32 cellular contexts compared by ENCODE assay signal in the genomic region with DNA sequence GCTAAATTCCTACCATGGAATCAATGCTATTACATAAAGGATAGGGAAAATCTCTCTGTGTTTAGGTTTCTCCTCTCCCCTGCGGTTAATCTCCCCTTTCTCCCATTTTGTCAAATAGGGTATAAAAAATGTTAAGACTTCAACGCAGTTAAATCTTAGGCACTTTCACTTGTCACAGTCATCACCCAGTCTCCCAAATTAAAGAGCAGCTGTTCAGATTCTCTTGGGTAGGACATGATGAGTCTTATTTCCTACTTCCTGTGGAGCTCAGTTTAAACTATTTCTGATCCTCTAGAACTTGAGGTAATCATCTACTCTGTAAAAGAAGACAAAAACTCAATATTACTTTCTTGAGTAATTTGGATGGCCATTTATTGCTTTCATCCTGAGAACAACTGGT. TPM values are rescaled to one million over a fixed set of nuclear protein-coding genes. Genes with fewer than 3 reads are reported as not detected.
DNase-seq lines count a peak whose midpoint lies in the region; ATAC-seq, FAIRE-seq and TF ChIP-seq lines count a peak whose summit lies in the region.
"Had no signal": no experiment of that assay in that cellular context is flagged by ENCODE, and none has a peak within 500 bp of the region (broad histone marks: within the 10 kb centered on the region; RNA-seq: fewer than 3 reads in every experiment).

No MANE protein-coding gene starts in this region.

- H3K4me1 ChIP-seq in endothelial cell of umbilical vein (ENCODE audit: control insufficient read depth, extremely low read depth, insufficient read depth, low read length) (peaks cover 8% of the 10 kb centered on the region), prostate gland (replicated peaks) (no peaks in the 10 kb centered on the region)
- H3K4me1 ChIP-seq: esophagus squamous epithelium, gastrocnemius medialis, HAP-1, stomach, tibial nerve had no signal

- no peak overlapping the region for H3K4me2 ChIP-seq in endothelial cell of umbilical vein (ENCODE audit: insufficient read depth, low read length)
- H3K4me2 ChIP-seq: hepatocyte had no signal

- POLR2A ChIA-PET in endothelial cell of umbilical vein (lab: Charles Lee) = no interaction called here

- TF ChIP-seq POLR2A in endothelial cell of umbilical vein (IDR thresholded peaks at IDR 0.05; ENCODE audit: low read depth, low read length) (no peak), prostate gland (IDR thresholded peaks at IDR 0.05) (no peak)

- no peaks in the 10 kb centered on the region for H3K27me3 Mint-ChIP-seq in activated T-cell treated with anti-CD3 and anti-CD28 coated beads, Interleukin-2, amount 50 U/mL, for 72 hours (ENCODE audit: low read depth)
- no peaks in the 10 kb centered on the region for H3K27me3 Mint-ChIP-seq in activated T-cell treated with anti-CD3 and anti-CD28 coated beads, Interleukin-2, amount 50 U/mL, for 4 hours (ENCODE audit: low read depth)
- H3K27me3 Mint-ChIP-seq: activated CD4-positive, alpha-beta memory T cell treated with anti-CD3 and anti-CD28 coated beads, Interleukin-2, amount 10 ng/mL, durations not matched to agents 7 days and 5 days; activated naive CD8-positive, alpha-beta T cell; B cell had no signal

- no peaks in the 10 kb centered on the region for H3K27me3 ChIP-seq in endothelial cell of umbilical vein (ENCODE audit: control insufficient read depth in 2 of 2, insufficient read depth in 2 of 2, low read length in 2 of 2)
- no peaks in the 10 kb centered on the region for H3K27me3 ChIP-seq in prostate gland (replicated peaks; ENCODE audit: insufficient read depth)
- H3K27me3 ChIP-seq: esophagus squamous epithelium, gastrocnemius medialis, hepatocyte, left lung, stomach, tibial nerve had no signal

- intact Hi-C loops in endothelial cell of umbilical vein (cut with micrococcal nuclease) = no loop called here
- intact Hi-C loops in prostate gland (cut with DNase I) = no loop called here

- no peak for ATAC-seq in activated T-cell treated with anti-CD3 and anti-CD28 coated beads, Interleukin-2, amount 50 U/mL, for 72 hours (replicated peaks in 1 of 2)
- ATAC-seq in activated T-cell treated with anti-CD3 and anti-CD28 coated beads, Interleukin-2, amount 50 U/mL, for 4 hours = no peak
- ATAC-seq in stimulated activated effector memory CD8-positive, alpha-beta T cell treated with anti-CD3 and anti-CD28 coated beads, Interleukin-12 subunit alpha, Interleukin-12 subunit beta, amount 100 ng/mL, for 72 hours = no peak
- no peak for ATAC-seq in GM18520 (IDR thresholded peaks at IDR 0.05; ENCODE audit: unreplicated experiment)
- ATAC-seq: activated CD4-positive, CD25-positive, alpha-beta regulatory T cell treated with anti-CD3 and anti-CD28 coated beads, Interleukin-2, amount 50 U/mL, for 24 hours; gastrocnemius medialis; left lung had no signal

- H3K27ac ChIP-seq in endothelial cell of umbilical vein (ENCODE audit: insufficient read depth, low read depth, low read length) = no peak overlapping the region
- no peak overlapping the region for H3K27ac ChIP-seq in prostate gland
- H3K27ac ChIP-seq: esophagus squamous epithelium, gastrocnemius medialis, hepatocyte, left lung, skin epidermis, stomach, tibial nerve had no signal

- peak overlapping the region; percentile 54 for H3K27ac Mint-ChIP-seq in activated T-cell treated with anti-CD3 and anti-CD28 coated beads, Interleukin-2, amount 50 U/mL, for 72 hours
- peak overlapping the region; percentile 20 for H3K27ac Mint-ChIP-seq in stimulated activated effector memory CD8-positive, alpha-beta T cell treated with anti-CD3 and anti-CD28 coated beads, Interleukin-12 subunit alpha, Interleukin-12 subunit beta, amount 100 ng/mL, for 72 hours
- H3K27ac Mint-ChIP-seq: activated CD4-positive, alpha-beta memory T cell treated with anti-CD3 and anti-CD28 coated beads, Interleukin-2, amount 10 ng/mL, durations not matched to agents 7 days and 5 days; activated naive CD8-positive, alpha-beta T cell; activated T-helper 2 cell treated with anti-CD3 and anti-CD28 coated beads, Interferon-gamma antibody, Interleukin-2, Interleukin-4, amounts not matched to agents 10 μg/mL and 5 μg/mL and 100 μg/mL, durations not matched to agents 14 hours and 24 hours and 36 hours; B cell; endodermal cell had no signal

- BruUV-seq in endothelial cell of umbilical vein (replicated peaks; lab: Mats Ljungman, UMichigan) = no TSS peak

- no peak for TF ChIP-seq CTCF in endothelial cell of umbilical vein (IDR thresholded peaks at IDR 0.05; ENCODE audit: extremely low read depth in 1 of 2, insufficient read depth in 1 of 2, low read depth in 1 of 2, low read length in 2 of 2)
- no peak for TF ChIP-seq CTCF in prostate gland (IDR thresholded peaks at IDR 0.05)

- H3K4me3 Mint-ChIP-seq in activated T-cell treated with anti-CD3 and anti-CD28 coated beads, Interleukin-2, amount 50 U/mL, for 72 hours = no peak overlapping the region
- no peak overlapping the region for H3K4me3 Mint-ChIP-seq in activated T-cell treated with anti-CD3 and anti-CD28 coated beads, Interleukin-2, amount 50 U/mL, for 4 hours
- no peak overlapping the region for H3K4me3 Mint-ChIP-seq in stimulated activated effector memory CD8-positive, alpha-beta T cell treated with anti-CD3 and anti-CD28 coated beads, Interleukin-12 subunit alpha, Interleukin-12 subunit beta, amount 100 ng/mL, for 72 hours
- H3K4me3 Mint-ChIP-seq: activated CD4-positive, alpha-beta memory T cell treated with anti-CD3 and anti-CD28 coated beads, Interleukin-2, amount 10 ng/mL, durations not matched to agents 7 days and 5 days; activated naive CD8-positive, alpha-beta T cell; B cell; endodermal cell had no signal

- H4K20me1 ChIP-seq in endothelial cell of umbilical vein (replicated peaks; ENCODE audit: control insufficient read depth, extremely low read depth, insufficient read depth, low read length) = no peaks in the 10 kb centered on the region

- WGBS in prostate gland = 88% methylated on average over 2 of the region's 2 CpGs

- H3K36me3 ChIP-seq in endothelial cell of umbilical vein (ENCODE audit: control insufficient read depth in 2 of 2, extremely low read depth in 1 of 2, insufficient read depth in 2 of 2, low read length in 2 of 2) = no peaks in the 10 kb centered on the region
- no peaks in the 10 kb centered on the region for H3K36me3 ChIP-seq in prostate gland
- H3K36me3 ChIP-seq: gastrocnemius medialis, HAP-1, left lung had no signal

- H3K36me3 Mint-ChIP-seq in activated T-cell treated with anti-CD3 and anti-CD28 coated beads, Interleukin-2, amount 50 U/mL, for 72 hours (ENCODE audit: insufficient read depth in 2 of 2) = no peaks in the 10 kb centered on the region
- peaks cover 2% of the 10 kb centered on the region for H3K36me3 Mint-ChIP-seq in activated T-cell treated with anti-CD3 and anti-CD28 coated beads, Interleukin-2, amount 50 U/mL, for 4 hours (ENCODE audit: insufficient read depth)
- H3K36me3 Mint-ChIP-seq in stimulated activated effector memory CD8-positive, alpha-beta T cell treated with anti-CD3 and anti-CD28 coated beads, Interleukin-12 subunit alpha, Interleukin-12 subunit beta, amount 100 ng/mL, for 72 hours = peaks cover 6% of the 10 kb centered on the region

- no peaks in the 10 kb centered on the region for H3K79me2 ChIP-seq in endothelial cell of umbilical vein (ENCODE audit: control insufficient read depth, insufficient read depth, low read length)
- H3K79me2 ChIP-seq: hepatocyte had no signal

- no peaks in the 10 kb centered on the region for H3K9me1 ChIP-seq in endothelial cell of umbilical vein (replicated peaks; ENCODE audit: control insufficient read depth, extremely low read depth, insufficient read depth, low read length)

- H3K4me3 ChIP-seq in endothelial cell of umbilical vein (replicated peaks in 1 of 3; ENCODE audit: insufficient read depth in 1 of 3, low read depth in 1 of 3, low read length in 3 of 3) = no peak overlapping the region
- H3K4me3 ChIP-seq in prostate gland = no peak overlapping the region
- H3K4me3 ChIP-seq: esophagus squamous epithelium, gastrocnemius medialis, HAP-1, hepatocyte, left lung, skin epidermis, stomach, tibial nerve had no signal

- peak overlapping the region; percentile 45 for H2AFZ ChIP-seq in endothelial cell of umbilical vein (ENCODE audit: low read depth, low read length)
- H2AFZ ChIP-seq: hepatocyte had no signal

- CTCF ChIA-PET in endothelial cell of umbilical vein (lab: Charles Lee) = interaction anchor here (0.9 to 1.4 kb wide), 2 partner anchors 39 to 139 kb away, joined by 3 to 4 read pairs; no protein-coding TSS in a partner anchor

- H3K9me3 Mint-ChIP-seq in activated T-cell treated with anti-CD3 and anti-CD28 coated beads, Interleukin-2, amount 50 U/mL, for 72 hours = no peaks in the 10 kb centered on the region
- H3K9me3 Mint-ChIP-seq in activated T-cell treated with anti-CD3 and anti-CD28 coated beads, Interleukin-2, amount 50 U/mL, for 4 hours = no peaks in the 10 kb centered on the region
- H3K9me3 Mint-ChIP-seq in stimulated activated effector memory CD8-positive, alpha-beta T cell treated with anti-CD3 and anti-CD28 coated beads, Interleukin-12 subunit alpha, Interleukin-12 subunit beta, amount 100 ng/mL, for 72 hours = no peaks in the 10 kb centered on the region
- H3K9me3 Mint-ChIP-seq: activated CD4-positive, alpha-beta memory T cell treated with anti-CD3 and anti-CD28 coated beads, Interleukin-2, amount 10 ng/mL, durations not matched to agents 7 days and 5 days; activated T-helper 2 cell treated with anti-CD3 and anti-CD28 coated beads, Interferon-gamma antibody, Interleukin-2, Interleukin-4, amounts not matched to agents 10 μg/mL and 5 μg/mL and 100 μg/mL, durations not matched to agents 14 hours and 24 hours and 36 hours; endodermal cell had no signal

- no peaks in the 10 kb centered on the region for H3K9me3 ChIP-seq in endothelial cell of umbilical vein (replicated peaks; ENCODE audit: control insufficient read depth, insufficient read depth, low read length)
- no peaks in the 10 kb centered on the region for H3K9me3 ChIP-seq in prostate gland
- H3K9me3 ChIP-seq: esophagus squamous epithelium, gastrocnemius medialis, HAP-1, left lung, stomach, tibial nerve had no signal

- H3K4me1 Mint-ChIP-seq in activated T-cell treated with anti-CD3 and anti-CD28 coated beads, Interleukin-2, amount 50 U/mL, for 72 hours (ENCODE audit: low read depth) = peaks cover 11% of the 10 kb centered on the region
- peaks cover 9% of the 10 kb centered on the region for H3K4me1 Mint-ChIP-seq in activated T-cell treated with anti-CD3 and anti-CD28 coated beads, Interleukin-2, amount 50 U/mL, for 4 hours (ENCODE audit: low read depth)
- H3K4me1 Mint-ChIP-seq in stimulated activated effector memory CD8-positive, alpha-beta T cell treated with anti-CD3 and anti-CD28 coated beads, Interleukin-12 subunit alpha, Interleukin-12 subunit beta, amount 100 ng/mL, for 72 hours = peaks cover 14% of the 10 kb centered on the region
- H3K4me1 Mint-ChIP-seq: B cell had no signal

- dilution Hi-C loops in endothelial cell of umbilical vein (cut with MboI; ENCODE audit: extremely low pct_ligation_motif_present, low sequenced_read_pairs) = no loop called here

- DNase-seq in activated T-cell treated with anti-CD3 and anti-CD28 coated beads, Interleukin-2, amount 50 U/mL, for 72 hours = no peak
- DNase-seq in activated T-cell treated with anti-CD3 and anti-CD28 coated beads, Interleukin-2, amount 50 U/mL, for 4 hours = no peak
- DNase-seq in NCI-H82 treated with DMSO at 0.1 percent for 48 hours (lab: John Stamatoyannopoulos, UW; ENCODE audit: unreplicated experiment) = peak; percentile 31
- DNase-seq in endothelial cell of umbilical vein (ENCODE audit: low read depth, low spot score) = no peak
- DNase-seq in stimulated activated effector memory CD8-positive, alpha-beta T cell treated with anti-CD3 and anti-CD28 coated beads, Interleukin-12 subunit alpha, Interleukin-12 subunit beta, amount 100 ng/mL, for 72 hours (ENCODE audit: low spot score in 2 of 2) = no peak
- DNase-seq in HuH-7 (ENCODE audit: low spot score) = no peak
- no peak for DNase-seq in prostate gland (ENCODE audit: low spot score)
- DNase-seq: activated CD4-positive, alpha-beta memory T cell treated with anti-CD3 and anti-CD28 coated beads, Interleukin-2, amount 10 ng/mL, durations not matched to agents 7 days and 5 days; activated CD8-positive, alpha-beta memory T cell treated with anti-CD3 and anti-CD28 coated beads, Interleukin-2, amount 50 U/mL, for 48 hours; anterior cingulate cortex; cortex of kidney; endodermal cell; esophagus squamous epithelium; gastrocnemius medialis; KBM-7; left lung; mesendoderm; NCI-H1436; nucleus accumbens; SHP77 treated with DMSO at 0.1 percent for 48 hours; stomach had no signal

- FAIRE-seq in endothelial cell of umbilical vein (lab: Jason Lieb, UNC) = peak; percentile 84
- FAIRE-seq: A204.1, G401.6 had no signal

- H3K9ac ChIP-seq in endothelial cell of umbilical vein (replicated peaks; ENCODE audit: extremely low read depth, insufficient read depth, low read length) = no peak overlapping the region

RNA-seq across cellular contexts. Expression of gene RAP2B, which starts 20.5 kb away (rescaled TPM):
- total RNA-seq in activated T-cell treated with anti-CD3 and anti-CD28 coated beads, Interleukin-2, amount 50 U/mL, for 72 hours = 10 to 100 TPM; 11.2 to 13.1 TPM
- 10 to 100 TPM; 12.3 to 15.2 (median 13.2) TPM for total RNA-seq in activated T-cell treated with anti-CD3 and anti-CD28 coated beads, Interleukin-2, amount 50 U/mL, for 4 hours
- 26.6 and 27.5 TPM in 2 replicates for total RNA-seq in endothelial cell of umbilical vein
- 7.9 and 8.3 TPM in 2 replicates for polyA plus RNA-seq in endothelial cell of umbilical vein
- 7.5 and 9.5 TPM in 2 replicates for polyA plus RNA-seq in endothelial cell of umbilical vein (2011; cell fraction: cytosol; rRNA removed)
- polyA plus RNA-seq in endothelial cell of umbilical vein (2011; cell fraction: nucleus; rRNA removed) = 4.9 and 6.5 TPM in 2 replicates
- polyA plus RNA-seq in endothelial cell of umbilical vein (2012) = 9.3 and 12.6 TPM in 2 replicates
- 14.4 and 19.7 TPM in 2 replicates for polyA minus RNA-seq in endothelial cell of umbilical vein
- 10.9 TPM for polyA minus RNA-seq in endothelial cell of umbilical vein (2011; cell fraction: cytosol; rRNA and poly(A)+ RNA removed)
- 13.2 and 14.2 TPM in 2 replicates for polyA minus RNA-seq in endothelial cell of umbilical vein (2011; cell fraction: nucleus; rRNA and poly(A)+ RNA removed)
- total RNA-seq in prostate gland = 10 to 100 TPM in 1 of 2 donors, 1 to 10 TPM in 1; 8.3 to 13.8 TPM
